25 cellular contexts compared by ENCODE assay signal in genomic region chr17:62099532-62099931, GRCh38.
"Had no signal": no experiment of that assay in that cellular context is flagged by ENCODE, and none has a peak within 500 bp of the region (broad histone marks: within the 10 kb centered on the region; RNA-seq: fewer than 3 reads in every experiment).

No MANE protein-coding gene starts in this region.

- H2AFZ ChIP-seq: PC-9 had no signal

- H3K27ac ChIP-seq: HL-60, PC-9, SJCRH30 had no signal

- H3K4me1 ChIP-seq: SJCRH30 had no signal

- H3K27me3 ChIP-seq: MG63, Peyer's patch, SJCRH30 had no signal

- H3K4me3 ChIP-seq: MG63, PC-9, Peyer's patch, SJCRH30 had no signal

- ATAC-seq: Right ventricle myocardium inferior, SK-N-SH treated with all-trans-retinoic acid at 6 μM for 48 hours had no signal

- H3K9me3 ChIP-seq: MG63, Peyer's patch, SJCRH30 had no signal

- H3K4me2 ChIP-seq: PC-9 had no signal

- DNase-seq: KG1, MG63, NCI-H1092, NCI-H1105 treated with DMSO at 0.1 percent for 48 hours, NCI-H1417 treated with DMSO at 0.1 percent for 48 hours, NCI-H146, NCI-H1694 treated with DMSO at 0.1 percent for 48 hours, NCI-H1930, NCI-H2081, NCI-H2107, NCI-H226, NCI-H446, NCI-H510A, NCI-H524 treated with DMSO at 0.1 percent for 48 hours, NCI-H69, NCI-H774, OCI-M1, PC-9, SHP77 treated with DMSO at 0.1 percent for 48 hours, SJCRH30 had no signal

- H3K36me3 ChIP-seq: MG63, Peyer's patch, SJCRH30 had no signal

- FAIRE-seq: HTR-8/SVneo had no signal
